In genomic region chr11:110075087-110075821, GRCh38 we compare ENCODE assay signal across 1 cellular context.
TF ChIP-seq lines count a peak whose summit lies in the region.

No MANE protein-coding gene starts in this region.

TF ChIP-seq in K562, 482 proteins besides CTCF, POLR2A, EP300 and RAD21 (continued from another document):
- TF ChIP-seq RNF2 (IDR thresholded peaks at IDR 0.05) (no peak), RFX1 (IDR thresholded peaks at IDR 0.05) (peak; percentile 18; the same call in 1 of the 2 replicates), STAT6 (CRISPR knock-in tag; IDR thresholded peaks at IDR 0.05) (no peak), ZBTB40 (IDR thresholded peaks at IDR 0.05) (no peak), ZBTB40 (CRISPR knock-in tag; IDR thresholded peaks at IDR 0.05) (no peak), KHSRP (IDR thresholded peaks at IDR 0.05) (no peak), MLLT1 (IDR thresholded peaks at IDR 0.05) (no peak), HLTF (IDR thresholded peaks at IDR 0.05) (no peak), DACH1 (IDR thresholded peaks at IDR 0.05; ENCODE audit: partially characterized antibody) (no peak), MEIS2 (IDR thresholded peaks at IDR 0.05; ENCODE audit: partially characterized antibody) (peak; percentile 51), PBX2 (CRISPR knock-in tag; IDR thresholded peaks at IDR 0.05; ENCODE audit: low read depth) (no peak), PBX2 (tag; conservative IDR thresholded peaks at IDR 0.05; ENCODE audit: low read depth) (peak; percentile 63), CSDE1 (IDR thresholded peaks at IDR 0.05) (no peak), ZBTB7A (IDR thresholded peaks at IDR 0.05; ENCODE audit: borderline replicate concordance, control insufficient read depth, low read depth, low read length) (peak; percentile 23; the same call in 1 of the 2 replicates), CREM (IDR thresholded peaks at IDR 0.05; ENCODE audit: low read depth) (0 out of 2 replicates have a peak, but pooled peaks have one; percentile 11), NFIC (IDR thresholded peaks at IDR 0.05) (0 out of 2 replicates have a peak, but pooled peaks have one; percentile 30), NR2C2 (CRISPR knock-in tag; IDR thresholded peaks at IDR 0.05) (no peak), NR2C2 (tag; IDR thresholded peaks at IDR 0.05) (no peak), MAX (CRISPR knock-in tag; IDR thresholded peaks at IDR 0.05) (no peak), STAT5A (IDR thresholded peaks at IDR 0.05; ENCODE audit: borderline replicate concordance, low read length) (no peak), CBFA2T3 (IDR thresholded peaks at IDR 0.05) (peak; percentile 27; the same call in 1 of the 2 replicates), SNIP1 (IDR thresholded peaks at IDR 0.05; ENCODE audit: low read depth) (no peak)
TF ChIP-seq in K562: peak in this region for 8.
